Comparison of ENCODE assay signal across 9 cellular contexts in genomic region chr2:193584522-193584938, GRCh38.
DNase-seq lines count a peak whose midpoint lies in the region; ATAC-seq and TF ChIP-seq lines count a peak whose summit lies in the region.
"Had no signal": no experiment of that assay in that cellular context is flagged by ENCODE, and none has a peak within 500 bp of the region (broad histone marks: within the 10 kb centered on the region; RNA-seq: fewer than 3 reads in every experiment).

No MANE protein-coding gene starts in this region.

- H3F3A ChIP-seq in DOHH2 (ENCODE audit: control insufficient read depth, insufficient read depth): no peaks in the 10 kb centered on the region

- H3K36me3 Mint-ChIP-seq in activated T-helper 2 cell treated with anti-CD3 and anti-CD28 coated beads, Interferon-gamma antibody, Interleukin-2, Interleukin-4, amounts not matched to agents 10 μg/mL and 5 μg/mL and 100 μg/mL, durations not matched to agents 14 hours and 24 hours and 36 hours (ENCODE audit: low read depth): no peaks in the 10 kb centered on the region

- H3K79me2 ChIP-seq in DOHH2 (ENCODE audit: control insufficient read depth, low read length): no peaks in the 10 kb centered on the region

- H3K4me3 ChIP-seq in DOHH2 (ENCODE audit: low read length): no peak overlapping the region
- H3K4me3 ChIP-seq: SJSA1 had no signal

- intact Hi-C loops in activated T-helper 2 cell treated with anti-CD3 and anti-CD28 coated beads, Interferon-gamma antibody, Interleukin-2, Interleukin-4, amounts not matched to agents 10 μg/mL and 5 μg/mL and 100 μg/mL, durations not matched to agents 14 hours and 24 hours and 36 hours (cut with micrococcal nuclease): no loop called here

- H3K9me3 ChIP-seq in DOHH2 (ENCODE audit: control insufficient read depth, insufficient read depth, low read length): no peaks in the 10 kb centered on the region

- H4K20me1 ChIP-seq in DOHH2 (ENCODE audit: control insufficient read depth, insufficient read depth, low read depth, low read length): no peaks in the 10 kb centered on the region

- TF ChIP-seq CTCF in DOHH2 (IDR thresholded peaks at IDR 0.05; ENCODE audit: low read depth, low read length, poor library complexity, severe bottlenecking): peak; percentile 54
- peak; percentile 13 for TF ChIP-seq CTCF in GM20000 (IDR thresholded peaks at IDR 0.05; ENCODE audit: extremely low read depth, missing control alignments)

- H3K27me3 Mint-ChIP-seq in activated T-helper 2 cell treated with anti-CD3 and anti-CD28 coated beads, Interferon-gamma antibody, Interleukin-2, Interleukin-4, amounts not matched to agents 10 μg/mL and 5 μg/mL and 100 μg/mL, durations not matched to agents 14 hours and 24 hours and 36 hours (ENCODE audit: low read depth): no peaks in the 10 kb centered on the region

- H3K27ac ChIP-seq in DOHH2 (ENCODE audit: low read depth, low read length): no peak overlapping the region
- H3K27ac ChIP-seq: SJSA1 had no signal

- no peak overlapping the region for H3K4me3 Mint-ChIP-seq in activated T-helper 2 cell treated with anti-CD3 and anti-CD28 coated beads, Interferon-gamma antibody, Interleukin-2, Interleukin-4, amounts not matched to agents 10 μg/mL and 5 μg/mL and 100 μg/mL, durations not matched to agents 14 hours and 24 hours and 36 hours (ENCODE audit: low read depth)

- H3K27me3 ChIP-seq in DOHH2 (ENCODE audit: control insufficient read depth, low read length): no peaks in the 10 kb centered on the region
- H3K27me3 ChIP-seq: SJSA1 had no signal

- no peaks in the 10 kb centered on the region for H3K9me3 Mint-ChIP-seq in activated T-helper 2 cell treated with anti-CD3 and anti-CD28 coated beads, Interferon-gamma antibody, Interleukin-2, Interleukin-4, amounts not matched to agents 10 μg/mL and 5 μg/mL and 100 μg/mL, durations not matched to agents 14 hours and 24 hours and 36 hours

- H3K4me1 Mint-ChIP-seq in activated T-helper 2 cell treated with anti-CD3 and anti-CD28 coated beads, Interferon-gamma antibody, Interleukin-2, Interleukin-4, amounts not matched to agents 10 μg/mL and 5 μg/mL and 100 μg/mL, durations not matched to agents 14 hours and 24 hours and 36 hours (ENCODE audit: low read depth): no peaks in the 10 kb centered on the region

- peak; percentile 91 for ATAC-seq in HG03520 (IDR thresholded peaks at IDR 0.05; ENCODE audit: unreplicated experiment)

- H3K36me3 ChIP-seq in DOHH2 (ENCODE audit: control insufficient read depth, low read length): no peaks in the 10 kb centered on the region
- H3K36me3 ChIP-seq: SJSA1 had no signal

- H3K4me1 ChIP-seq in DOHH2 (ENCODE audit: control insufficient read depth, low read length): no peaks in the 10 kb centered on the region
- H3K4me1 ChIP-seq: SJSA1 had no signal

- DNase-seq in GM20000 (ENCODE audit: low spot score) (peak; percentile 23), SKM-1 (lab: John Stamatoyannopoulos, UW; ENCODE audit: unreplicated experiment) (peak; percentile 27), kidney glomerular epithelial cell (lab: John Stamatoyannopoulos, UW) (peak; percentile 30), NK-92 (lab: John Stamatoyannopoulos, UW; ENCODE audit: unreplicated experiment) (no peak)
- no peak for DNase-seq in activated T-helper 2 cell treated with anti-CD3 and anti-CD28 coated beads, Interferon-gamma antibody, Interleukin-2, Interleukin-4, amounts not matched to agents 10 μg/mL and 5 μg/mL and 100 μg/mL, durations not matched to agents 14 hours and 24 hours and 36 hours (ENCODE audit: low spot score)
- no peak for DNase-seq in stimulated activated CD4-positive, alpha-beta T cell treated with anti-CD3 and anti-CD28 coated beads, Interleukin-4, amount 100 ng/mL, for 4 hours

- no peak overlapping the region for H3K27ac Mint-ChIP-seq in activated T-helper 2 cell treated with anti-CD3 and anti-CD28 coated beads, Interferon-gamma antibody, Interleukin-2, Interleukin-4, amounts not matched to agents 10 μg/mL and 5 μg/mL and 100 μg/mL, durations not matched to agents 14 hours and 24 hours and 36 hours

- H3K4me2 ChIP-seq in DOHH2 (ENCODE audit: low read length): no peak overlapping the region

- H3K9me2 ChIP-seq in DOHH2 (replicated peaks; ENCODE audit: control insufficient read depth, low read length): no peaks in the 10 kb centered on the region

Comparison
In these comparisons a context has a peak if more than half of its experiments do, and no peak if none do; other contexts are left out.
1. DNase-seq: peak in GM20000 (single experiment), SKM-1 (single experiment) and kidney glomerular epithelial cell (single experiment); none in activated T-helper 2 cell treated with anti-CD3 and anti-CD28 coated beads, Interferon-gamma antibody, Interleukin-2, Interleukin-4, amounts not matched to agents 10 μg/mL and 5 μg/mL and 100 μg/mL, durations not matched to agents 14 hours and 24 hours and 36 hours (single experiment), NK-92 (single experiment) and stimulated activated CD4-positive, alpha-beta T cell treated with anti-CD3 and anti-CD28 coated beads, Interleukin-4, amount 100 ng/mL, for 4 hours (0 of 2).